In genomic region chr9:90706230-90706629, GRCh38 we compare ENCODE assay signal across 31 cellular contexts.
"Had no signal": no experiment of that assay in that cellular context is flagged by ENCODE, and none has a peak within 500 bp of the region (broad histone marks: within the 10 kb centered on the region; RNA-seq: fewer than 3 reads in every experiment).

No MANE protein-coding gene starts in this region.

- H3K4me1 Mint-ChIP-seq: immature natural killer cell; naive thymus-derived CD8-positive, alpha-beta T cell; nephron; neural crest cell; stimulated activated naive B cell treated with anti-CD40 and anti-IgM and Interleukin-4, amounts not matched to agents 10 μg/mL and 1 μg/mL and 100 μg/mL, for 72 hours had no signal

- H3K27ac Mint-ChIP-seq: immature natural killer cell; naive thymus-derived CD8-positive, alpha-beta T cell; nephron; stimulated activated naive B cell treated with anti-CD40 and anti-IgM and Interleukin-4, amounts not matched to agents 10 μg/mL and 1 μg/mL and 100 μg/mL, for 72 hours had no signal

- H3K4me1 ChIP-seq: lower lobe of right lung, pancreas, prostate gland, stomach, tibial nerve, upper lobe of left lung had no signal

- DNase-seq: hypothalamus; immature natural killer cell; kidney; left colon; left lung; lower lobe of right lung; mammary epithelial cell; mesenchymal stem cell; naive thymus-derived CD8-positive, alpha-beta T cell; nucleus accumbens; pancreas; posterior cingulate gyrus; retina; right cardiac atrium; stimulated activated CD4-positive, alpha-beta T cell treated with anti-CD3 and anti-CD28 coated beads, Interleukin-12 subunit alpha, Interleukin-12 subunit beta, amount 100 ng/mL, for 4 hours; stimulated activated CD4-positive, alpha-beta T cell treated with anti-CD3 and anti-CD28 coated beads, Interleukin-15, amount 100 ng/mL, for 24 hours; stimulated activated CD4-positive, alpha-beta T cell treated with anti-CD3 and anti-CD28 coated beads, Interleukin-2, amount 100 ng/mL, for 24 hours; stimulated activated CD4-positive, alpha-beta T cell treated with anti-CD3 and anti-CD28 coated beads, Interleukin-4, amount 100 ng/mL, for 1 hour; stimulated activated naive B cell treated with anti-CD40 and anti-IgM and Interleukin-4, amounts not matched to agents 10 μg/mL and 1 μg/mL and 100 μg/mL, for 72 hours; stimulated activated naive CD8-positive, alpha-beta T cell treated with anti-CD3 and anti-CD28 coated beads, Interleukin-15, Interleukin-2, amounts not matched to agents 100 U/mL and 50 U/mL, for 24 hours; stomach; upper lobe of left lung had no signal

- H3K36me3 Mint-ChIP-seq: immature natural killer cell; naive thymus-derived CD8-positive, alpha-beta T cell; stimulated activated naive B cell treated with anti-CD40 and anti-IgM and Interleukin-4, amounts not matched to agents 10 μg/mL and 1 μg/mL and 100 μg/mL, for 72 hours had no signal

- H3K9me3 Mint-ChIP-seq: immature natural killer cell; naive thymus-derived CD8-positive, alpha-beta T cell; nephron; stimulated activated naive B cell treated with anti-CD40 and anti-IgM and Interleukin-4, amounts not matched to agents 10 μg/mL and 1 μg/mL and 100 μg/mL, for 72 hours had no signal

- H3K4me3 Mint-ChIP-seq: immature natural killer cell; naive thymus-derived CD8-positive, alpha-beta T cell; nephron; neural crest cell; stimulated activated naive B cell treated with anti-CD40 and anti-IgM and Interleukin-4, amounts not matched to agents 10 μg/mL and 1 μg/mL and 100 μg/mL, for 72 hours had no signal

- H3K36me3 ChIP-seq: left lung, lower lobe of right lung, pancreas, prostate gland, stomach, thoracic aorta, tibial nerve, upper lobe of left lung had no signal

- H3K27ac ChIP-seq: left lung, lower lobe of right lung, pancreas, prostate gland, stomach, thoracic aorta, tibial nerve, upper lobe of left lung had no signal

- FAIRE-seq: islet of Langerhans, kidney, pancreas, urothelium cell line had no signal

- H3K4me3 ChIP-seq: left lung, lower lobe of right lung, pancreas, prostate gland, skin epidermis, stomach, thoracic aorta, tibial nerve, upper lobe of left lung had no signal

- H3K27me3 ChIP-seq: left lung, pancreas, stomach, tibial nerve, upper lobe of left lung had no signal

- ATAC-seq: left colon; left lung; lower lobe of right lung; naive thymus-derived CD8-positive, alpha-beta T cell; pancreas; right cardiac atrium; sciatic nerve; stimulated activated naive B cell treated with anti-CD40 and anti-IgM and Interleukin-4, amounts not matched to agents 10 μg/mL and 1 μg/mL and 100 μg/mL, for 72 hours; stimulated activated naive CD8-positive, alpha-beta T cell treated with anti-CD3 and anti-CD28 coated beads, Interleukin-15, Interleukin-2, amounts not matched to agents 100 U/mL and 50 U/mL, for 24 hours had no signal

- H3K9me3 ChIP-seq: left lung, lower lobe of right lung, pancreas, prostate gland, stomach, thoracic aorta, upper lobe of left lung had no signal
